1 cellular context compared by ENCODE assay signal in genomic region chr19:2427323-2428026, GRCh38.
TF ChIP-seq lines count a peak whose summit lies in the region.

TSS of gene TIMM13 (minus strand) at chr19:2427586. CDS start at chr19:2427533, 53 bp downstream.

TF ChIP-seq in GM12878, 131 proteins besides CTCF, POLR2A, EP300 and RAD21 (continued from another document and continues in another):
- TF ChIP-seq MAX (IDR thresholded peaks at IDR 0.05; ENCODE audit: low read depth, low read length): peak; percentile 93
- no peak for TF ChIP-seq ZNF217 (IDR thresholded peaks at IDR 0.05)
- no peak for TF ChIP-seq CEBPZ (IDR thresholded peaks at IDR 0.05; ENCODE audit: low read depth, low read length)
- TF ChIP-seq CBX3 (IDR thresholded peaks at IDR 0.05; ENCODE audit: borderline replicate concordance, low read depth): no peak
- no peak for TF ChIP-seq PKNOX1 (IDR thresholded peaks at IDR 0.05)
- no peak for TF ChIP-seq MTA2 (IDR thresholded peaks at IDR 0.05; ENCODE audit: low read depth)
- no peak for TF ChIP-seq BMI1 (IDR thresholded peaks at IDR 0.05; ENCODE audit: borderline replicate concordance)
- no peak for TF ChIP-seq SUZ12 (IDR thresholded peaks at IDR 0.05; ENCODE audit: unreplicated experiment)
- TF ChIP-seq HDGF (IDR thresholded peaks at IDR 0.05): peak; percentile 69
- no peak for TF ChIP-seq NR2C2 (IDR thresholded peaks at IDR 0.05; ENCODE audit: borderline replicate concordance, control insufficient read depth, insufficient read length, low read depth)
- no peak for TF ChIP-seq ZNF274 (IDR thresholded peaks at IDR 0.05; ENCODE audit: insufficient read depth, insufficient read length)
- TF ChIP-seq TARDBP (IDR thresholded peaks at IDR 0.05; ENCODE audit: borderline replicate concordance): peak; percentile 95
- 0 out of 2 replicates have a peak, but pooled peaks have one; percentile 64 for TF ChIP-seq HDAC2 (IDR thresholded peaks at IDR 0.05)
- TF ChIP-seq CHD1 (IDR thresholded peaks at IDR 0.05; ENCODE audit: low read depth, low read length): no peak
- TF ChIP-seq USF1 (IDR thresholded peaks at IDR 0.05; ENCODE audit: borderline replicate concordance, extremely low read length, insufficient read depth, low read depth, low read length): peak; percentile 97
- no peak for TF ChIP-seq STAT3 (IDR thresholded peaks at IDR 0.05; ENCODE audit: low read depth, low read length)
- TF ChIP-seq USF2 (IDR thresholded peaks at IDR 0.05; ENCODE audit: borderline replicate concordance, low read depth, low read length): peak; percentile 95
- no peak for TF ChIP-seq TCF12 (IDR thresholded peaks at IDR 0.05; ENCODE audit: low read depth, low read length)
- no peak for TF ChIP-seq ATF2 (IDR thresholded peaks at IDR 0.05; ENCODE audit: low read length)
- TF ChIP-seq RUNX3 (IDR thresholded peaks at IDR 0.05; ENCODE audit: low read length): no peak
- peak; percentile 98 for TF ChIP-seq NR2F1 (conservative IDR thresholded peaks at IDR 0.05)
- TF ChIP-seq CEBPB (IDR thresholded peaks at IDR 0.05; ENCODE audit: borderline replicate concordance in 1 of 2, low read depth in 2 of 2, low read length in 2 of 2): peak in 1 of 2 experiments; percentile 74; a peak in 1 of 4 replicates
- TF ChIP-seq YY1 (IDR thresholded peaks at IDR 0.05; ENCODE audit: low read depth, low read length): peak; percentile 82
- peak; percentile 90 for TF ChIP-seq BCL3 (IDR thresholded peaks at IDR 0.05; ENCODE audit: borderline replicate concordance, insufficient read depth, low read depth, low read length, poor library complexity, severe bottlenecking)
- TF ChIP-seq EED (IDR thresholded peaks at IDR 0.05; ENCODE audit: low read depth): no peak
- TF ChIP-seq YBX1 (IDR thresholded peaks at IDR 0.05): no peak
- peak; percentile 92 for TF ChIP-seq HCFC1 (IDR thresholded peaks at IDR 0.05; ENCODE audit: low read length)
- no peak for TF ChIP-seq E4F1 (IDR thresholded peaks at IDR 0.05; ENCODE audit: borderline replicate concordance, partially characterized antibody)
- peak; percentile 31; the same call in 1 of the 2 replicates for TF ChIP-seq DPF2 (IDR thresholded peaks at IDR 0.05)
- TF ChIP-seq MYC (IDR thresholded peaks at IDR 0.05; ENCODE audit: insufficient read depth, insufficient read length, insufficient replicate concordance, low read length, severe bottlenecking): peak; percentile 49
- peak; percentile 62; the same call in 1 of the 2 replicates for TF ChIP-seq GATAD2B (conservative IDR thresholded peaks at IDR 0.05; ENCODE audit: low read depth)
- no peak for TF ChIP-seq MLLT1 (IDR thresholded peaks at IDR 0.05)
- peak; percentile 83 for TF ChIP-seq ZNF384 (IDR thresholded peaks at IDR 0.05; ENCODE audit: borderline replicate concordance, low read depth, low read length)
- TF ChIP-seq ZBTB40 (IDR thresholded peaks at IDR 0.05; ENCODE audit: borderline replicate concordance): peak; percentile 89
- TF ChIP-seq SIN3A (IDR thresholded peaks at IDR 0.05; ENCODE audit: low read depth, low read length): peak; percentile 80
- TF ChIP-seq SKIL (IDR thresholded peaks at IDR 0.05; ENCODE audit: low read depth, poor library complexity, severe bottlenecking): no peak
- TF ChIP-seq RAD51 (IDR thresholded peaks at IDR 0.05): peak; percentile 98
- no peak for TF ChIP-seq KDM1A (IDR thresholded peaks at IDR 0.05; ENCODE audit: borderline replicate concordance)
- TF ChIP-seq POLR2AphosphoS2 (IDR thresholded peaks at IDR 0.05; ENCODE audit: low read depth, low read length): peak; percentile 98
